In the genomic region with DNA sequence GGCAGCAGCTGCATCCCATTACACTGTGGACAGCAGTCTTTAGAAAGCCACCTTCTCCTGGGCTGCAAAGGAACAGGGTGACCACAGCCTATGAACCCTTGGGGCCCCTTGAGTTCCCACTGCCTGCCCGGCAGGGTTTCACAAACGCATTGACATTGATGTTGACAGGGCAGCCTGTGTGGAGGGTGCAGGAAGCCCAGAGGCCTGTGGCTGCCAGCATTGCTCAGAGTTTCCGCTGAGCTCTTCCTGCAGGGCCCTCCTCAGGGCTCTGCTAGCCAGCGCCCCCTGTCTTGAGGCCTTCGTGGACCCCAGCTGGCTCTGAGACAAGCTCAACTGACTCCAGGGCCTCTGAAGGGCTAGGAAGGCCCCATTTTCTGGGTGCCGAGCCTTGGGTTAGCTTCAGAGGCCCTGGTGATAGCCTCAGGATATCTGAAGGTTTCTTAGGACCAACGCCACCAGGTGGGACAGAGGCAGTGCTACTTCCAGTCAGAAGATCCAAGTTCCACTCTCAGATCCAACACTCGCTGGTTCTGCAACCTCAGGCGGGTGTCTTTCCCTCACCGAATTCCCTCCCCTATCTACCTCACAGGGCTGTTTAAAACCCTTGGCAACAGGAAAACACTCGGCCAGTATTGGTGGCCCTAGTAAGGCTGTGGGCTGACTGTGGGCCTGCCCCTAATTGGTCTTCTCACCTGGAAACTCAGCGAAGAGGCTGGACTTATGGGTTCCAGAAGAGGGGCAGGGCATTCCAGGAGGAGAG, we compare ENCODE assay signal across 1 cellular context.
TF ChIP-seq lines count a peak whose summit lies in the region.

No MANE protein-coding gene starts in this region.

TF ChIP-seq in GM23338, 12 proteins besides CTCF, POLR2A, EP300 and RAD21 (continued from another document):
- TF ChIP-seq EZH2 (IDR thresholded peaks at IDR 0.05; ENCODE audit: low read depth, unreplicated experiment) (no peak), EZH2phosphoT487 (IDR thresholded peaks at IDR 0.05; ENCODE audit: unreplicated experiment) (no peak), CREB1 (CRISPR knock-in tag; IDR thresholded peaks at IDR 0.05; ENCODE audit: low read depth) (no peak), JUNB (IDR thresholded peaks at IDR 0.05; ENCODE audit: unreplicated experiment) (no peak), POLR2AphosphoS5 (IDR thresholded peaks at IDR 0.05; ENCODE audit: low read depth) (no peak), STAT1 (IDR thresholded peaks at IDR 0.05; ENCODE audit: unreplicated experiment) (no peak)
- TF ChIP-seq, protein P1, sequence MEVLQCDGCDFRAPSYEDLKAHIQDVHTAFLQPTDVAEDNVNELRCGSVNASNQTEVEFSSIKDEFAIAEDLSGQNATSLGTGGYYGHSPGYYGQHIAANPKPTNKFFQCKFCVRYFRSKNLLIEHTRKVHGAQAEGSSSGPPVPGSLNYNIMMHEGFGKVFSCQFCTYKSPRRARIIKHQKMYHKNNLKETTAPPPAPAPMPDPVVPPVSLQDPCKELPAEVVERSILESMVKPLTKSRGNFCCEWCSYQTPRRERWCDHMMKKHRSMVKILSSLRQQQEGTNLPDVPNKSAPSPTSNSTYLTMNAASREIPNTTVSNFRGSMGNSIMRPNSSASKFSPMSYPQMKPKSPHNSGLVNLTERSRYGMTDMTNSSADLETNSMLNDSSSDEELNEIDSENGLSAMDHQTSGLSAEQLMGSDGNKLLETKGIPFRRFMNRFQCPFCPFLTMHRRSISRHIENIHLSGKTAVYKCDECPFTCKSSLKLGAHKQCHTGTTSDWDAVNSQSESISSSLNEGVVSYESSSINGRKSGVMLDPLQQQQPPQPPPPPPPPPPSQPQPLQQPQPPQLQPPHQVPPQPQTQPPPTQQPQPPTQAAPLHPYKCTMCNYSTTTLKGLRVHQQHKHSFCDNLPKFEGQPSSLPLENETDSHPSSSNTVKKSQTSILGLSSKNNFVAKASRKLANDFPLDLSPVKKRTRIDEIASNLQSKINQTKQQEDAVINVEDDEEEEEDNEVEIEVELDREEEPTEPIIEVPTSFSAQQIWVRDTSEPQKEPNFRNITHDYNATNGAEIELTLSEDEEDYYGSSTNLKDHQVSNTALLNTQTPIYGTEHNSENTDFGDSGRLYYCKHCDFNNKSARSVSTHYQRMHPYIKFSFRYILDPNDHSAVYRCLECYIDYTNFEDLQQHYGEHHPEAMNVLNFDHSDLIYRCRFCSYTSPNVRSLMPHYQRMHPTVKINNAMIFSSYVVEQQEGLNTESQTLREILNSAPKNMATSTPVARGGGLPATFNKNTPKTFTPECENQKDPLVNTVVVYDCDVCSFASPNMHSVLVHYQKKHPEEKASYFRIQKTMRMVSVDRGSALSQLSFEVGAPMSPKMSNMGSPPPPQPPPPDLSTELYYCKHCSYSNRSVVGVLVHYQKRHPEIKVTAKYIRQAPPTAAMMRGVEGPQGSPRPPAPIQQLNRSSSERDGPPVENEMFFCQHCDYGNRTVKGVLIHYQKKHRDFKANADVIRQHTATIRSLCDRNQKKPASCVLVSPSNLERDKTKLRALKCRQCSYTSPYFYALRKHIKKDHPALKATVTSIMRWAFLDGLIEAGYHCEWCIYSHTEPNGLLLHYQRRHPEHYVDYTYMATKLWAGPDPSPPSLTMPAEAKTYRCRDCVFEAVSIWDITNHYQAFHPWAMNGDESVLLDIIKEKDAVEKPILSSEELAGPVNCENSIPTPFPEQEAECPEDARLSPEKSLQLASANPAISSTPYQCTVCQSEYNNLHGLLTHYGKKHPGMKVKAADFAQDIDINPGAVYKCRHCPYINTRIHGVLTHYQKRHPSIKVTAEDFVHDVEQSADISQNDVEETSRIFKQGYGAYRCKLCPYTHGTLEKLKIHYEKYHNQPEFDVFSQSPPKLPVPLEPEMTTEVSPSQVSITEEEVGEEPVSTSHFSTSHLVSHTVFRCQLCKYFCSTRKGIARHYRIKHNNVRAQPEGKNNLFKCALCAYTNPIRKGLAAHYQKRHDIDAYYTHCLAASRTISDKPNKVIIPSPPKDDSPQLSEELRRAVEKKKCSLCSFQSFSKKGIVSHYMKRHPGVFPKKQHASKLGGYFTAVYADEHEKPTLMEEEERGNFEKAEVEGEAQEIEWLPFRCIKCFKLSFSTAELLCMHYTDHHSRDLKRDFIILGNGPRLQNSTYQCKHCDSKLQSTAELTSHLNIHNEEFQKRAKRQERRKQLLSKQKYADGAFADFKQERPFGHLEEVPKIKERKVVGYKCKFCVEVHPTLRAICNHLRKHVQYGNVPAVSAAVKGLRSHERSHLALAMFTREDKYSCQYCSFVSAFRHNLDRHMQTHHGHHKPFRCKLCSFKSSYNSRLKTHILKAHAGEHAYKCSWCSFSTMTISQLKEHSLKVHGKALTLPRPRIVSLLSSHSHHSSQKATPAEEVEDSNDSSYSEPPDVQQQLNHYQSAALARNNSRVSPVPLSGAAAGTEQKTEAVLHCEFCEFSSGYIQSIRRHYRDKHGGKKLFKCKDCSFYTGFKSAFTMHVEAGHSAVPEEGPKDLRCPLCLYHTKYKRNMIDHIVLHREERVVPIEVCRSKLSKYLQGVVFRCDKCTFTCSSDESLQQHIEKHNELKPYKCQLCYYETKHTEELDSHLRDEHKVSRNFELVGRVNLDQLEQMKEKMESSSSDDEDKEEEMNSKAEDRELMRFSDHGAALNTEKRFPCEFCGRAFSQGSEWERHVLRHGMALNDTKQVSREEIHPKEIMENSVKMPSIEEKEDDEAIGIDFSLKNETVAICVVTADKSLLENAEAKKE (CRISPR knock-in tag; IDR thresholded peaks at IDR 0.05): no peak
- TF ChIP-seq, protein P2, sequence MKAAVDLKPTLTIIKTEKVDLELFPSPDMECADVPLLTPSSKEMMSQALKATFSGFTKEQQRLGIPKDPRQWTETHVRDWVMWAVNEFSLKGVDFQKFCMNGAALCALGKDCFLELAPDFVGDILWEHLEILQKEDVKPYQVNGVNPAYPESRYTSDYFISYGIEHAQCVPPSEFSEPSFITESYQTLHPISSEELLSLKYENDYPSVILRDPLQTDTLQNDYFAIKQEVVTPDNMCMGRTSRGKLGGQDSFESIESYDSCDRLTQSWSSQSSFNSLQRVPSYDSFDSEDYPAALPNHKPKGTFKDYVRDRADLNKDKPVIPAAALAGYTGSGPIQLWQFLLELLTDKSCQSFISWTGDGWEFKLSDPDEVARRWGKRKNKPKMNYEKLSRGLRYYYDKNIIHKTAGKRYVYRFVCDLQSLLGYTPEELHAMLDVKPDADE (IDR thresholded peaks at IDR 0.05): no peak
